In the genomic region with DNA sequence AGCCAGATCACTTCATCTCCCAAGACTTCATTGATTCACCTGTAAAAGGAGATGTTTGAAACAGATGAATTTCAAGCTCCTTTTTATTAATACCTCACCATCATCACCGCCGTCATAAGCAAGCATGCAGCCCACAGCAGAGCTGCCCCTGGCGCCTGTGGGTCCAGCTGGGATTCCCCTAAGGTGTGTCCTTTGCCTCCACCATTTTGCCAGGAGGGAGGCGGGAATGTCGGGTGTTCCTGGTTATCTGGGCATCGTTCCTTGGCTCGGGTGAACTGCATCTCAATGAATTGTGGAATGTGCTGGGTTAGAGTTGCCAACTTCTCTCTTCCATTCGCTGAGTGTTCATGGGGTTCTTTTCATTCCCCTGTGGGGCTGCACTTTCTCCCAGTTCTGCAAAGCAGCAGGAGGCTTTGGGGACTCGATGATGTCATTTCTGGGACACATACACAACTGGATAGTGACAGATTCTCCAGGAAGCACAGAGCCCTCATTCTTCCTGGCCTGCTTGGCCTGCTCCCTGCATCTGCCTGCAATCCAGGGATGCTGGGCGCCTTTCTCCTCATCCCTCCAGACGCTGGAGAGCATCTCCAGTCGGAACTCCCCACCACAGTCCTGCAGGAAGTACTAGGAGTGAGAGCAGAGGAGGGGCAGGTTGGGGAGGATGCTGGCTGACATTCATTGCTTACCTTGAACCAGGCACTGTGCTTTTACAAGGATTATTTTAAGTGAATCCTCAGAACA, we compare ENCODE assay signal across 19 cellular contexts. TPM values are rescaled to one million over a fixed set of nuclear protein-coding genes. Genes with fewer than 3 reads are reported as not detected.
A peak's percentile ranks its signal among the peaks of the same experiment; 100 is the strongest.
DNase-seq lines count a peak whose midpoint lies in the region; ATAC-seq, FAIRE-seq and TF ChIP-seq lines count a peak whose summit lies in the region.
"Had no signal": no experiment of that assay in that cellular context is flagged by ENCODE, and none has a peak within 500 bp of the region (broad histone marks: within the 10 kb centered on the region; RNA-seq: fewer than 3 reads in every experiment).

No MANE protein-coding gene starts in this region.

- H3K27me3 Mint-ChIP-seq in CD4-positive, alpha-beta T cell: no peaks in the 10 kb centered on the region
- H3K27me3 Mint-ChIP-seq in astrocyte (ENCODE audit: low read depth, unreplicated experiment) (no peaks in the 10 kb centered on the region), natural killer cell (ENCODE audit: low read depth in 2 of 2) (no peaks in the 10 kb centered on the region)
- H3K27me3 Mint-ChIP-seq: naive B cell, type B pancreatic cell had no signal

- H3K4me1 ChIP-seq in astrocyte (ENCODE audit: insufficient read depth, low read length): no peaks in the 10 kb centered on the region

- no peaks in the 10 kb centered on the region for H3K36me3 ChIP-seq in astrocyte (ENCODE audit: insufficient read depth, low read length)

- peaks cover 95% of the 10 kb centered on the region for H3K4me1 Mint-ChIP-seq in CD4-positive, alpha-beta T cell (ENCODE audit: low read depth)
- H3K4me1 Mint-ChIP-seq in astrocyte (ENCODE audit: low read depth, unreplicated experiment): peaks cover 55% of the 10 kb centered on the region
- peaks cover 73 to 74% of the 10 kb centered on the region in 2 donors for H3K4me1 Mint-ChIP-seq in natural killer cell

- POLR2A ChIA-PET in CD4-positive, alpha-beta T cell (lab: Charles Lee): interaction anchor here (1.2 to 1.5 kb wide), 2 partner anchors 12 to 295 kb away, joined by 3 to 4 read pairs; no protein-coding TSS in a partner anchor

- no peak overlapping the region for H3K4me2 ChIP-seq in astrocyte (ENCODE audit: low read length)

- H3K36me3 Mint-ChIP-seq in CD4-positive, alpha-beta T cell (ENCODE audit: low read depth): peaks cover 100% of the 10 kb centered on the region
- H3K36me3 Mint-ChIP-seq in astrocyte (ENCODE audit: low read depth, unreplicated experiment) (peaks cover 53% of the 10 kb centered on the region), natural killer cell (peaks cover 8% of the 10 kb centered on the region)

- H3K9me3 ChIP-seq in CD4-positive, alpha-beta T cell (ENCODE audit: control insufficient read depth, low read length): no peaks in the 10 kb centered on the region
- no peaks in the 10 kb centered on the region for H3K9me3 ChIP-seq in astrocyte (ENCODE audit: insufficient read depth, low read depth, low read length)
- H3K9me3 ChIP-seq: body of pancreas, left lung had no signal

- H3K79me2 ChIP-seq in astrocyte (ENCODE audit: insufficient read depth, low read length): no peaks in the 10 kb centered on the region

- H3K4me3 Mint-ChIP-seq in CD4-positive, alpha-beta T cell: no peak overlapping the region
- H3K4me3 Mint-ChIP-seq in astrocyte (ENCODE audit: unreplicated experiment): no peak overlapping the region
- H3K4me3 Mint-ChIP-seq in natural killer cell: no peak overlapping the region
- H3K4me3 Mint-ChIP-seq: type B pancreatic cell had no signal

- peak overlapping the region; percentile 71 for H3K27ac Mint-ChIP-seq in CD4-positive, alpha-beta T cell
- H3K27ac Mint-ChIP-seq in astrocyte (ENCODE audit: unreplicated experiment): peak overlapping the region; percentile 53
- peak overlapping the region; percentile 70 to 75 for H3K27ac Mint-ChIP-seq in natural killer cell
- H3K27ac Mint-ChIP-seq: type B pancreatic cell had no signal

- no peak overlapping the region for H2AFZ ChIP-seq in astrocyte (ENCODE audit: low read depth, low read length)

- H3K4me3 ChIP-seq in astrocyte (ENCODE audit: insufficient read depth, low read depth, low read length): no peak overlapping the region
- H3K4me3 ChIP-seq: body of pancreas, left lung had no signal

- no peak for FAIRE-seq in astrocyte (lab: Jason Lieb, UNC)

- TF ChIP-seq POLR2A in GM18526 (IDR thresholded peaks at IDR 0.05; ENCODE audit: extremely low read depth, insufficient read length): peak; percentile 2

- DNase-seq in CD4-positive, alpha-beta T cell: no peak
- no peak for DNase-seq in astrocyte (ENCODE audit: low read depth)
- no peak for DNase-seq in natural killer cell
- DNase-seq in GM10266 (ENCODE audit: extremely low spot score): no peak
- no peak for DNase-seq in dedifferentiated amniotic fluid mesenchymal stem cell (ENCODE audit: extremely low spot score)
- DNase-seq: body of pancreas; DMS 273 treated with DMSO at 0.1 percent for 48 hours; effector CD4-positive, alpha-beta T cell; left lung; naive B cell; NCI-H1694; NCI-H524; PC-3; retina had no signal

- no peak overlapping the region for H3K9ac ChIP-seq in astrocyte (ENCODE audit: low read length)

- H4K20me1 ChIP-seq in astrocyte (ENCODE audit: insufficient read depth, low read length): peaks cover 19% of the 10 kb centered on the region

- H3K27me3 ChIP-seq in CD4-positive, alpha-beta T cell (ENCODE audit: control insufficient read depth, insufficient read depth, low read length): no peaks in the 10 kb centered on the region
- peaks cover 9% of the 10 kb centered on the region for H3K27me3 ChIP-seq in astrocyte (ENCODE audit: insufficient read depth, low read length)
- H3K27me3 ChIP-seq: body of pancreas, left lung had no signal

- CTCF ChIA-PET in CD4-positive, alpha-beta T cell (lab: Charles Lee): interaction anchor here (0.9 kb wide), 1 partner anchor 176 kb away, joined by 3 read pairs; no protein-coding TSS in a partner anchor

- H3K27ac ChIP-seq in CD4-positive, alpha-beta T cell (ENCODE audit: low read depth, low read length): no peak overlapping the region
- H3K27ac ChIP-seq in astrocyte (ENCODE audit: low read depth, low read length): no peak overlapping the region
- H3K27ac ChIP-seq: body of pancreas, left lung had no signal

- intact Hi-C loops in CD4-positive, alpha-beta T cell (cut with DNase I, micrococcal nuclease): no loop called here
- intact Hi-C loops in natural killer cell (cut with micrococcal nuclease): no loop called here

- no peak for TF ChIP-seq CTCF in CD4-positive, alpha-beta T cell (IDR thresholded peaks at IDR 0.05)
- TF ChIP-seq CTCF in astrocyte (IDR thresholded peaks at IDR 0.05; ENCODE audit: insufficient read depth, low read depth, low read length) (no peak), natural killer cell (IDR thresholded peaks at IDR 0.05) (no peak), GM10266 (IDR thresholded peaks at IDR 0.05; ENCODE audit: control insufficient read depth, insufficient read depth, low read depth, missing control alignments) (no peak)

- ATAC-seq in CD4-positive, alpha-beta T cell (ENCODE audit: poor library complexity): no peak
- ATAC-seq in natural killer cell: no peak
- no peak for ATAC-seq in HG02763 (IDR thresholded peaks at IDR 0.05; ENCODE audit: unreplicated experiment)
- ATAC-seq: body of pancreas, left lung, PC-3, SK-N-SH treated with all-trans-retinoic acid at 6 μM for 48 hours had no signal

- H3K9me3 Mint-ChIP-seq in CD4-positive, alpha-beta T cell: no peaks in the 10 kb centered on the region
- H3K9me3 Mint-ChIP-seq in astrocyte (ENCODE audit: unreplicated experiment) (no peaks in the 10 kb centered on the region), natural killer cell (no peaks in the 10 kb centered on the region)
- H3K9me3 Mint-ChIP-seq: naive B cell, type B pancreatic cell had no signal

RNA-seq across cellular contexts. Expression of a gene that starts 10.1 kb away (rescaled TPM):
- 100 to 1,000 TPM; 159 to 163 TPM for total RNA-seq in CD4-positive, alpha-beta T cell
- total RNA-seq in astrocyte (607 and 726 TPM in 2 replicates), natural killer cell (100 to 1,000 TPM; 164 to 247 (median 228) TPM)
- total RNA-seq: HT-29, PC-3 had no signal

RNA-seq across cellular contexts. Expression of a gene that starts 37.3 kb away (rescaled TPM):
- 1 to 10 TPM; 5.3 to 7.1 TPM for total RNA-seq in CD4-positive, alpha-beta T cell
- total RNA-seq in astrocyte: 91.7 and 95.4 TPM in 2 replicates
- 1 to 10 TPM; 6.1 to 7.4 (median 7.3) TPM for total RNA-seq in natural killer cell

Comparison
In these comparisons a context has a peak if more than half of its experiments do, and no peak if none do; other contexts are left out.
1. RNA of a gene that starts 37.3 kb away (total RNA-seq): 91.7 to 95.4 TPM in astrocyte; 6.1 to 7.4 TPM in natural killer cell and 5.3 to 7.1 TPM in CD4-positive, alpha-beta T cell; every median in the first group is over 10 times any median in the second.
2. Peak in every context shown above with its lines, with median percentiles within 50 percentile points of each other: H3K27ac Mint-ChIP-seq.